21 cellular contexts compared by ENCODE assay signal in the genomic region with DNA sequence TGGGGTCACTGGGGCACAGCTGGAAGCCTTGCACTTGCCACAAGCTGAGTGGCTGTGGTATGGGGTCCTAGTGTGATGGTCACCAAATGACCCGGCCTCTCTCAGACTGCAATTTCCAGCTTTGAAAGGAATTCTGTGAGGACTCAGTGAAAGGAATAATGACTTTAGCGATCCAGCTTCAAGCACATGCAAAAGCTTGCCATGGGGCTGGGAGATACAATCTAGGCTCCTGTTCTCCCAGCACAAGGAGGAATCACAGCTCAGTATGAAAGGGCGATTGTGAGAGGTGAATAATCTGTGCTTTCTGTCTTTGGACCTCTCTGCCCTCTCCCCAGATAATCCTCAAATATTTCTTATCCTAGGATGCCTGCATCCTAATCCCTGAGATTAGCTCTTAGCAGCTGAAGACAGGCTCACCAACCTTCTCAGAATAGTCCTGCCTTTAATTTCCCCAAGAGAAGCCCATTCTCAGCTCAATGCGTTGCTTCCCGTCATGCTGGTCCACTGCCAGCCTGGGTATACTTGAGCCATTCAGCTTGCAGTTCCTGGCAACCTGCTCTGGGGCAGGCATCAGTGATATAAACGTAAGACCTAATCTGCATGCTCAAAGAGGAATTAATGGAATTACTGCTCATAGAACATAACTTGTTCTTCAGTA. TPM values are rescaled to one million over a fixed set of nuclear protein-coding genes. Genes with fewer than 3 reads are reported as not detected.
DNase-seq lines count a peak whose midpoint lies in the region; ATAC-seq and TF ChIP-seq lines count a peak whose summit lies in the region.
"Had no signal": no experiment of that assay in that cellular context is flagged by ENCODE, and none has a peak within 500 bp of the region (broad histone marks: within the 10 kb centered on the region; RNA-seq: fewer than 3 reads in every experiment).

No MANE protein-coding gene starts in this region.

- 81 to 91% methylated on average over 6 of the region's 6 CpGs for WGBS in sigmoid colon, 2 donors

- DNase-seq in NCI-H446 treated with DMSO at 0.1 percent for 48 hours (lab: John Stamatoyannopoulos, UW) (peak; percentile 22), anterior cingulate cortex (lab: John Stamatoyannopoulos, UW) (peak in 40 of 58 donors; percentile 10 to 85 (median 49)), hypothalamus (lab: John Stamatoyannopoulos, UW) (peak in 32 of 51 donors; percentile 19 to 82 (median 46)), sigmoid colon (no peak), Kasumi-1 (lab: John Stamatoyannopoulos, UW) (no peak)
- DNase-seq: activated CD4-positive, alpha-beta T cell treated with anti-CD3 and anti-CD28 coated beads for 4 hours; activated CD8-positive, alpha-beta memory T cell treated with anti-CD3 and anti-CD28 coated beads, Interleukin-2, amount 10 ng/mL, durations not matched to agents 7 days and 5 days; DMS79 treated with DMSO at 0.1 percent for 48 hours; effector CD8-positive, alpha-beta T cell; glutamatergic neuron; immature natural killer cell; MM.1S; naive thymus-derived CD4-positive, alpha-beta T cell; NCI-H1930 had no signal

- H3K36me3 ChIP-seq in sigmoid colon = no peaks in the 10 kb centered on the region
- H3K36me3 ChIP-seq: cardiac muscle cell, thyroid gland had no signal

- no peaks in the 10 kb centered on the region for H3K9me3 ChIP-seq in sigmoid colon
- H3K9me3 ChIP-seq: thyroid gland had no signal

- TF ChIP-seq EP300 in sigmoid colon (IDR thresholded peaks at IDR 0.05) = no peak

- no peaks in the 10 kb centered on the region for H3K27me3 ChIP-seq in sigmoid colon
- H3K27me3 ChIP-seq: cardiac muscle cell, thyroid gland had no signal

- peak overlapping the region; percentile 5 to 38 (median 24) for H3K27ac ChIP-seq in sigmoid colon
- H3K27ac ChIP-seq: cardiac muscle cell, RWPE1, thyroid gland had no signal

- no peak for TF ChIP-seq POLR2A in sigmoid colon (IDR thresholded peaks at IDR 0.05)

- no peak for TF ChIP-seq CTCF in sigmoid colon (IDR thresholded peaks at IDR 0.05)

- no peak for ATAC-seq in GM18520 (IDR thresholded peaks at IDR 0.05; ENCODE audit: unreplicated experiment)
- no peak for ATAC-seq in HG03378 (IDR thresholded peaks at IDR 0.05; ENCODE audit: unreplicated experiment)
- ATAC-seq: activated CD8-positive, alpha-beta memory T cell treated with anti-CD3 and anti-CD28 coated beads, Interleukin-2, amount 10 ng/mL, durations not matched to agents 7 days and 5 days; HCT116; naive thymus-derived CD4-positive, alpha-beta T cell had no signal

- no peaks in the 10 kb centered on the region for H3K4me1 ChIP-seq in sigmoid colon

- no peak overlapping the region for H3K4me3 ChIP-seq in sigmoid colon
- H3K4me3 ChIP-seq: cardiac muscle cell, lung, thyroid gland had no signal

- intact Hi-C loops in sigmoid colon (cut with DNase I) = no loop called here

RNA-seq across cellular contexts. Expression of a gene that starts 15.0 kb away (rescaled TPM):
- 10 to 100 TPM; 12.5 to 18.3 (median 12.8) TPM for total RNA-seq in sigmoid colon
- 10 to 100 TPM in 1 of 3 donors, 1 to 10 TPM in 2; 6.6 to 10.6 (median 6.9) TPM for polyA plus RNA-seq in sigmoid colon

RNA-seq across cellular contexts. Expression of a gene that starts 26.1 kb away (rescaled TPM):
- total RNA-seq in sigmoid colon = 10 to 100 TPM; 11.7 to 20.8 (median 15.7) TPM
- 10 to 100 TPM in 1 of 3 donors, 1 to 10 TPM in 2; 5.4 to 20.1 (median 6.9) TPM for polyA plus RNA-seq in sigmoid colon

Comparison
In these comparisons a context has a peak if more than half of its experiments do, and no peak if none do; other contexts are left out.
1. DNase-seq: peak in NCI-H446 treated with DMSO at 0.1 percent for 48 hours (single experiment), anterior cingulate cortex (40 of 58) and hypothalamus (32 of 51); none in sigmoid colon (single experiment) and Kasumi-1 (0 of 2).